2 cellular contexts compared by ENCODE assay signal in genomic region chr10:64116731-64117130, GRCh38.
TF ChIP-seq lines count a peak whose summit lies in the region.

No MANE protein-coding gene starts in this region.

TF ChIP-seq in HepG2, 621 proteins besides CTCF, POLR2A, EP300 and RAD21 (continued from another document):
- TF ChIP-seq SOX6 (IDR thresholded peaks at IDR 0.05) (no peak), SOX6 (CRISPR knock-in tag; IDR thresholded peaks at IDR 0.05) (peak; percentile 60; the same call in 1 of the 2 replicates), ZNF891 (CRISPR knock-in tag; IDR thresholded peaks at IDR 0.05) (no peak), PRDM10 (CRISPR knock-in tag; IDR thresholded peaks at IDR 0.05; ENCODE audit: low read depth) (no peak), IRF9 (CRISPR knock-in tag; IDR thresholded peaks at IDR 0.05; ENCODE audit: borderline replicate concordance) (no peak), ZFAT (CRISPR knock-in tag; conservative IDR thresholded peaks at IDR 0.05) (no peak), TMF1 (CRISPR knock-in tag; IDR thresholded peaks at IDR 0.05; ENCODE audit: low read depth) (no peak), FOXP1 (IDR thresholded peaks at IDR 0.05) (no peak), FOXP1 (CRISPR knock-in tag; IDR thresholded peaks at IDR 0.05) (peak; percentile 39; the same call in 1 of the 2 replicates), ZNF263 (CRISPR knock-in tag; IDR thresholded peaks at IDR 0.05) (no peak), SOX5 (CRISPR knock-in tag; IDR thresholded peaks at IDR 0.05; ENCODE audit: borderline replicate concordance) (peak; percentile 85), ZNF543 (CRISPR knock-in tag; IDR thresholded peaks at IDR 0.05) (no peak), ZFY (CRISPR knock-in tag; IDR thresholded peaks at IDR 0.05) (no peak), HDAC1 (CRISPR knock-in tag; IDR thresholded peaks at IDR 0.05) (no peak), SOX13 (IDR thresholded peaks at IDR 0.05) (no peak), SOX13 (CRISPR knock-in tag; conservative IDR thresholded peaks at IDR 0.05 in 1 of 2, IDR thresholded peaks at IDR 0.05 in 1 of 2) (peak in 1 of 2 experiments; percentile 65; a peak in 1 of 4 replicates), GATAD2A (CRISPR knock-in tag; IDR thresholded peaks at IDR 0.05) (0 out of 2 replicates have a peak, but pooled peaks have one; percentile 15), RNF2 (conservative IDR thresholded peaks at IDR 0.05; ENCODE audit: low read depth) (no peak), ZMYM4 (CRISPR knock-in tag; IDR thresholded peaks at IDR 0.05) (no peak), HNF1B (CRISPR knock-in tag; IDR thresholded peaks at IDR 0.05) (no peak), ZNF574 (CRISPR knock-in tag; IDR thresholded peaks at IDR 0.05) (no peak)
TF ChIP-seq in HepG2: peak in this region for 5.

TF ChIP-seq in WTC11, 78 proteins besides CTCF, POLR2A, EP300 and RAD21 (continued from another document):
- TF ChIP-seq ZSCAN18 (CRISPR knock-in tag; IDR thresholded peaks at IDR 0.05): peak; percentile 51; the same call in 1 of the 2 replicates
- 0 out of 2 replicates have a peak, but pooled peaks have one; percentile 14 for TF ChIP-seq ZNF396 (CRISPR knock-in tag; IDR thresholded peaks at IDR 0.05; ENCODE audit: borderline replicate concordance)
TF ChIP-seq in WTC11: peak in this region for 3.
